Comparison of ENCODE assay signal across 1 cellular context in the genomic region with DNA sequence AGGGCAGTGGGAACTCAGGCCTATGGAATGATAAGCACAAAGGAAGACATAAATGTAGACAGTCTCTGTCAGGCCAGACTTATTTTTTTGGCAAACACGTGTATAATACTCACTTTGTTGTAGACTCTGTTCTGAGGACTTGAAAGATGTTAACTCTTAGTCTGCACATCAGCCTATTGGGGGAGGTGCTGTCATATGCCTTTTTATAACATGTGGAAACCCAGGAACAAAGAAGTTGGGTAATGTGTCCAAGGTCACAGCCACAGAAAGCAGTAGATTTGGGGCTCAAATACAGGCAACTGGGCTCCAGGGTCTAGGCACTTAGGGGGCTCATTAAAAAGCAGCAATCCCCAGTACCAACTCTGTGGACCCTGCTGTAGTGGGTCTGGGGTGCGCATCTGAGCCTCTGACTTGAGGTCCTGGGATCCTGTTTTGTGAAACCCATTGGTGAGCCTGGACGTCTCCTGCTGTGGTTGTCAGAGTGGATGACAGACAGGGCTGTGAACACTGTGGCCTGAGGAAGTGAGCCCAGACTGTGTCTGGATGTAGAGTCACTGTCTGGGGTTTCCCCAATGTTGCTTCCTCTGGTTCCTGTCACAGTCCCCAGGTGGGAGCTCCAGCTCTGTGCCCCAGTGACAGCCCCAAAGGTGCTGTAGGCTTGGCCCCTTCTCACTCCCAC.
TF ChIP-seq lines count a peak whose summit lies in the region.

No MANE protein-coding gene starts in this region.

TF ChIP-seq in HepG2, 621 proteins besides CTCF, POLR2A, EP300 and RAD21:
- TF ChIP-seq, protein P1, sequence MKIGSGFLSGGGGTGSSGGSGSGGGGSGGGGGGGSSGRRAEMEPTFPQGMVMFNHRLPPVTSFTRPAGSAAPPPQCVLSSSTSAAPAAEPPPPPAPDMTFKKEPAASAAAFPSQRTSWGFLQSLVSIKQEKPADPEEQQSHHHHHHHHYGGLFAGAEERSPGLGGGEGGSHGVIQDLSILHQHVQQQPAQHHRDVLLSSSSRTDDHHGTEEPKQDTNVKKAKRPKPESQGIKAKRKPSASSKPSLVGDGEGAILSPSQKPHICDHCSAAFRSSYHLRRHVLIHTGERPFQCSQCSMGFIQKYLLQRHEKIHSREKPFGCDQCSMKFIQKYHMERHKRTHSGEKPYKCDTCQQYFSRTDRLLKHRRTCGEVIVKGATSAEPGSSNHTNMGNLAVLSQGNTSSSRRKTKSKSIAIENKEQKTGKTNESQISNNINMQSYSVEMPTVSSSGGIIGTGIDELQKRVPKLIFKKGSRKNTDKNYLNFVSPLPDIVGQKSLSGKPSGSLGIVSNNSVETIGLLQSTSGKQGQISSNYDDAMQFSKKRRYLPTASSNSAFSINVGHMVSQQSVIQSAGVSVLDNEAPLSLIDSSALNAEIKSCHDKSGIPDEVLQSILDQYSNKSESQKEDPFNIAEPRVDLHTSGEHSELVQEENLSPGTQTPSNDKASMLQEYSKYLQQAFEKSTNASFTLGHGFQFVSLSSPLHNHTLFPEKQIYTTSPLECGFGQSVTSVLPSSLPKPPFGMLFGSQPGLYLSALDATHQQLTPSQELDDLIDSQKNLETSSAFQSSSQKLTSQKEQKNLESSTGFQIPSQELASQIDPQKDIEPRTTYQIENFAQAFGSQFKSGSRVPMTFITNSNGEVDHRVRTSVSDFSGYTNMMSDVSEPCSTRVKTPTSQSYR (CRISPR knock-in tag; IDR thresholded peaks at IDR 0.05; ENCODE audit: borderline replicate concordance): no peak
- TF ChIP-seq ZNF777 (CRISPR knock-in tag; IDR thresholded peaks at IDR 0.05) (no peak), ZC3H4 (CRISPR knock-in tag; IDR thresholded peaks at IDR 0.05; ENCODE audit: borderline replicate concordance) (no peak), ZFY (CRISPR knock-in tag; IDR thresholded peaks at IDR 0.05) (no peak), ZFP62 (CRISPR knock-in tag; IDR thresholded peaks at IDR 0.05) (no peak), ZNF367 (CRISPR knock-in tag; IDR thresholded peaks at IDR 0.05; ENCODE audit: borderline replicate concordance) (no peak), RBFOX2 (IDR thresholded peaks at IDR 0.05; ENCODE audit: low read depth, low read length) (no peak), ZNF775 (CRISPR knock-in tag; IDR thresholded peaks at IDR 0.05; ENCODE audit: borderline replicate concordance) (no peak), HOXA9 (CRISPR knock-in tag; IDR thresholded peaks at IDR 0.05; ENCODE audit: borderline replicate concordance) (no peak), ZFP36L2 (CRISPR knock-in tag; IDR thresholded peaks at IDR 0.05) (no peak)
- TF ChIP-seq, protein P2, sequence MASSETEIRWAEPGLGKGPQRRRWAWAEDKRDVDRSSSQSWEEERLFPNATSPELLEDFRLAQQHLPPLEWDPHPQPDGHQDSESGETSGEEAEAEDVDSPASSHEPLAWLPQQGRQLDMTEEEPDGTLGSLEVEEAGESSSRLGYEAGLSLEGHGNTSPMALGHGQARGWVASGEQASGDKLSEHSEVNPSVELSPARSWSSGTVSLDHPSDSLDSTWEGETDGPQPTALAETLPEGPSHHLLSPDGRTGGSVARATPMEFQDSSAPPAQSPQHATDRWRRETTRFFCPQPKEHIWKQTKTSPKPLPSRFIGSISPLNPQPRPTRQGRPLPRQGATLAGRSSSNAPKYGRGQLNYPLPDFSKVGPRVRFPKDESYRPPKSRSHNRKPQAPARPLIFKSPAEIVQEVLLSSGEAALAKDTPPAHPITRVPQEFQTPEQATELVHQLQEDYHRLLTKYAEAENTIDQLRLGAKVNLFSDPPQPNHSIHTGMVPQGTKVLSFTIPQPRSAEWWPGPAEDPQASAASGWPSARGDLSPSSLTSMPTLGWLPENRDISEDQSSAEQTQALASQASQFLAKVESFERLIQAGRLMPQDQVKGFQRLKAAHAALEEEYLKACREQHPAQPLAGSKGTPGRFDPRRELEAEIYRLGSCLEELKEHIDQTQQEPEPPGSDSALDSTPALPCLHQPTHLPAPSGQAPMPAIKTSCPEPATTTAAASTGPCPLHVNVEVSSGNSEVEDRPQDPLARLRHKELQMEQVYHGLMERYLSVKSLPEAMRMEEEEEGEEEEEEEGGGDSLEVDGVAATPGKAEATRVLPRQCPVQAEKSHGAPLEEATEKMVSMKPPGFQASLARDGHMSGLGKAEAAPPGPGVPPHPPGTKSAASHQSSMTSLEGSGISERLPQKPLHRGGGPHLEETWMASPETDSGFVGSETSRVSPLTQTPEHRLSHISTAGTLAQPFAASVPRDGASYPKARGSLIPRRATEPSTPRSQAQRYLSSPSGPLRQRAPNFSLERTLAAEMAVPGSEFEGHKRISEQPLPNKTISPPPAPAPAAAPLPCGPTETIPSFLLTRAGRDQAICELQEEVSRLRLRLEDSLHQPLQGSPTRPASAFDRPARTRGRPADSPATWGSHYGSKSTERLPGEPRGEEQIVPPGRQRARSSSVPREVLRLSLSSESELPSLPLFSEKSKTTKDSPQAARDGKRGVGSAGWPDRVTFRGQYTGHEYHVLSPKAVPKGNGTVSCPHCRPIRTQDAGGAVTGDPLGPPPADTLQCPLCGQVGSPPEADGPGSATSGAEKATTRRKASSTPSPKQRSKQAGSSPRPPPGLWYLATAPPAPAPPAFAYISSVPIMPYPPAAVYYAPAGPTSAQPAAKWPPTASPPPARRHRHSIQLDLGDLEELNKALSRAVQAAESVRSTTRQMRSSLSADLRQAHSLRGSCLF (CRISPR knock-in tag; IDR thresholded peaks at IDR 0.05; ENCODE audit: borderline replicate concordance): no peak
- TF ChIP-seq, protein P3, sequence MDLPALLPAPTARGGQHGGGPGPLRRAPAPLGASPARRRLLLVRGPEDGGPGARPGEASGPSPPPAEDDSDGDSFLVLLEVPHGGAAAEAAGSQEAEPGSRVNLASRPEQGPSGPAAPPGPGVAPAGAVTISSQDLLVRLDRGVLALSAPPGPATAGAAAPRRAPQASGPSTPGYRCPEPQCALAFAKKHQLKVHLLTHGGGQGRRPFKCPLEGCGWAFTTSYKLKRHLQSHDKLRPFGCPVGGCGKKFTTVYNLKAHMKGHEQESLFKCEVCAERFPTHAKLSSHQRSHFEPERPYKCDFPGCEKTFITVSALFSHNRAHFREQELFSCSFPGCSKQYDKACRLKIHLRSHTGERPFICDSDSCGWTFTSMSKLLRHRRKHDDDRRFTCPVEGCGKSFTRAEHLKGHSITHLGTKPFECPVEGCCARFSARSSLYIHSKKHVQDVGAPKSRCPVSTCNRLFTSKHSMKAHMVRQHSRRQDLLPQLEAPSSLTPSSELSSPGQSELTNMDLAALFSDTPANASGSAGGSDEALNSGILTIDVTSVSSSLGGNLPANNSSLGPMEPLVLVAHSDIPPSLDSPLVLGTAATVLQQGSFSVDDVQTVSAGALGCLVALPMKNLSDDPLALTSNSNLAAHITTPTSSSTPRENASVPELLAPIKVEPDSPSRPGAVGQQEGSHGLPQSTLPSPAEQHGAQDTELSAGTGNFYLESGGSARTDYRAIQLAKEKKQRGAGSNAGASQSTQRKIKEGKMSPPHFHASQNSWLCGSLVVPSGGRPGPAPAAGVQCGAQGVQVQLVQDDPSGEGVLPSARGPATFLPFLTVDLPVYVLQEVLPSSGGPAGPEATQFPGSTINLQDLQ (CRISPR knock-in tag; IDR thresholded peaks at IDR 0.05): no peak
- TF ChIP-seq, protein P4, sequence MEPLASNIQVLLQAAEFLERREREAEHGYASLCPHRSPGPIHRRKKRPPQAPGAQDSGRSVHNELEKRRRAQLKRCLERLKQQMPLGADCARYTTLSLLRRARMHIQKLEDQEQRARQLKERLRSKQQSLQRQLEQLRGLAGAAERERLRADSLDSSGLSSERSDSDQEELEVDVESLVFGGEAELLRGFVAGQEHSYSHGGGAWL (CRISPR knock-in tag; IDR thresholded peaks at IDR 0.05): no peak
- TF ChIP-seq, protein P5, sequence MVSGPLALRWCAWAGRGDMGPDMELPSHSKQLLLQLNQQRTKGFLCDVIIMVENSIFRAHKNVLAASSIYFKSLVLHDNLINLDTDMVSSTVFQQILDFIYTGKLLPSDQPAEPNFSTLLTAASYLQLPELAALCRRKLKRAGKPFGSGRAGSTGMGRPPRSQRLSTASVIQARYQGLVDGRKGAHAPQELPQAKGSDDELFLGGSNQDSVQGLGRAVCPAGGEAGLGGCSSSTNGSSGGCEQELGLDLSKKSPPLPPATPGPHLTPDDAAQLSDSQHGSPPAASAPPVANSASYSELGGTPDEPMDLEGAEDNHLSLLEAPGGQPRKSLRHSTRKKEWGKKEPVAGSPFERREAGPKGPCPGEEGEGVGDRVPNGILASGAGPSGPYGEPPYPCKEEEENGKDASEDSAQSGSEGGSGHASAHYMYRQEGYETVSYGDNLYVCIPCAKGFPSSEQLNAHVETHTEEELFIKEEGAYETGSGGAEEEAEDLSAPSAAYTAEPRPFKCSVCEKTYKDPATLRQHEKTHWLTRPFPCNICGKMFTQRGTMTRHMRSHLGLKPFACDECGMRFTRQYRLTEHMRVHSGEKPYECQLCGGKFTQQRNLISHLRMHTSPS (CRISPR knock-in tag; IDR thresholded peaks at IDR 0.05; ENCODE audit: low read depth): no peak
- TF ChIP-seq, protein P6, sequence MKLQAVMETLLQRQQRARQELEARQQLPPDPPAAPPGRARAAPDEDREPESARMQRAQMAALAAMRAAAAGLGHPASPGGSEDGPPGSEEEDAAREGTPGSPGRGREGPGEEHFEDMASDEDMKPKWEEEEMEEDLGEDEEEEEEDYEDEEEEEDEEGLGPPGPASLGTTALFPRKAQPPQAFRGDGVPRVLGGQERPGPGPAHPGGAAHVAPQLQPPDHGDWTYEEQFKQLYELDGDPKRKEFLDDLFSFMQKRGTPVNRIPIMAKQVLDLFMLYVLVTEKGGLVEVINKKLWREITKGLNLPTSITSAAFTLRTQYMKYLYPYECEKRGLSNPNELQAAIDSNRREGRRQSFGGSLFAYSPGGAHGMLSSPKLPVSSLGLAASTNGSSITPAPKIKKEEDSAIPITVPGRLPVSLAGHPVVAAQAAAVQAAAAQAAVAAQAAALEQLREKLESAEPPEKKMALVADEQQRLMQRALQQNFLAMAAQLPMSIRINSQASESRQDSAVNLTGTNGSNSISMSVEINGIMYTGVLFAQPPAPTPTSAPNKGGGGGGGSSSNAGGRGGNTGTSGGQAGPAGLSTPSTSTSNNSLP (IDR thresholded peaks at IDR 0.05; ENCODE audit: low read depth, low read length): no peak
- TF ChIP-seq, protein P7, sequence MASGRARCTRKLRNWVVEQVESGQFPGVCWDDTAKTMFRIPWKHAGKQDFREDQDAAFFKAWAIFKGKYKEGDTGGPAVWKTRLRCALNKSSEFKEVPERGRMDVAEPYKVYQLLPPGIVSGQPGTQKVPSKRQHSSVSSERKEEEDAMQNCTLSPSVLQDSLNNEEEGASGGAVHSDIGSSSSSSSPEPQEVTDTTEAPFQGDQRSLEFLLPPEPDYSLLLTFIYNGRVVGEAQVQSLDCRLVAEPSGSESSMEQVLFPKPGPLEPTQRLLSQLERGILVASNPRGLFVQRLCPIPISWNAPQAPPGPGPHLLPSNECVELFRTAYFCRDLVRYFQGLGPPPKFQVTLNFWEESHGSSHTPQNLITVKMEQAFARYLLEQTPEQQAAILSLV (CRISPR knock-in tag; IDR thresholded peaks at IDR 0.05; ENCODE audit: borderline replicate concordance): no peak
- TF ChIP-seq, protein P8, sequence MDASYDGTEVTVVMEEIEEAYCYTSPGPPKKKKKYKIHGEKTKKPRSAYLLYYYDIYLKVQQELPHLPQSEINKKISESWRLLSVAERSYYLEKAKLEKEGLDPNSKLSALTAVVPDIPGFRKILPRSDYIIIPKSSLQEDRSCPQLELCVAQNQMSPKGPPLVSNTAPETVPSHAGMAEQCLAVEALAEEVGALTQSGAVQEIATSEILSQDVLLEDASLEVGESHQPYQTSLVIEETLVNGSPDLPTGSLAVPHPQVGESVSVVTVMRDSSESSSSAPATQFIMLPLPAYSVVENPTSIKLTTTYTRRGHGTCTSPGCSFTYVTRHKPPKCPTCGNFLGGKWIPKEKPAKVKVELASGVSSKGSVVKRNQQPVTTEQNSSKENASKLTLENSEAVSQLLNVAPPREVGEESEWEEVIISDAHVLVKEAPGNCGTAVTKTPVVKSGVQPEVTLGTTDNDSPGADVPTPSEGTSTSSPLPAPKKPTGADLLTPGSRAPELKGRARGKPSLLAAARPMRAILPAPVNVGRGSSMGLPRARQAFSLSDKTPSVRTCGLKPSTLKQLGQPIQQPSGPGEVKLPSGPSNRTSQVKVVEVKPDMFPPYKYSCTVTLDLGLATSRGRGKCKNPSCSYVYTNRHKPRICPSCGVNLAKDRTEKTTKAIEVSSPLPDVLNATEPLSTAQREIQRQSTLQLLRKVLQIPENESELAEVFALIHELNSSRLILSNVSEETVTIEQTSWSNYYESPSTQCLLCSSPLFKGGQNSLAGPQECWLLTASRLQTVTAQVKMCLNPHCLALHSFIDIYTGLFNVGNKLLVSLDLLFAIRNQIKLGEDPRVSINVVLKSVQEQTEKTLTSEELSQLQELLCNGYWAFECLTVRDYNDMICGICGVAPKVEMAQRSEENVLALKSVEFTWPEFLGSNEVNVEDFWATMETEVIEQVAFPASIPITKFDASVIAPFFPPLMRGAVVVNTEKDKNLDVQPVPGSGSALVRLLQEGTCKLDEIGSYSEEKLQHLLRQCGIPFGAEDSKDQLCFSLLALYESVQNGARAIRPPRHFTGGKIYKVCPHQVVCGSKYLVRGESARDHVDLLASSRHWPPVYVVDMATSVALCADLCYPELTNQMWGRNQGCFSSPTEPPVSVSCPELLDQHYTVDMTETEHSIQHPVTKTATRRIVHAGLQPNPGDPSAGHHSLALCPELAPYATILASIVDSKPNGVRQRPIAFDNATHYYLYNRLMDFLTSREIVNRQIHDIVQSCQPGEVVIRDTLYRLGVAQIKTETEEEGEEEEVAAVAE (CRISPR knock-in tag; IDR thresholded peaks at IDR 0.05; ENCODE audit: borderline replicate concordance): no peak
